8 cellular contexts compared by ENCODE assay signal in the genomic region with DNA sequence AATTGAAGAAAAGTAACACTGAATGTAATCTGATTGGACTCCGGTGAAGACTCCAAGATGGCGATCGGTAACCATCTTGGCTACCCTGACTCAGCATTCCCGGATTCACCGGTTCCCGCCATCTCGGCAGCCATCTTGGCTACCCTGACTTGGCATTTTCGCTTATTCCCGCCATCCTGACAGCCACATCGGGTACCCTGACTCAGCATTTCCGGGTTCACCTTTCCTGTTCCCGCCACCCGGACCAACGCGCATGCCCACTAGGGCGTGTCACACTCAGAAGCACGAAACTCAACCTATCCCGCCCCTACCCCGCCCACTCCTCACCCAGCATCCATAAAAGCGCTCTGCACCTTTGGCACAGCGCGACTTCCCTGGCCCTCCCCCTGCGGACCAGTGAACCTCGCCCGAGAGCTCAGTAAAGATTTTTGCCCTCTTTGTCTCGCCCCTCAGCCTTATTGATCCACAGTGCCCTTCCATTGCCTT. TPM values are rescaled to one million over a fixed set of nuclear protein-coding genes. Genes with fewer than 3 reads are reported as not detected.
A peak's percentile ranks its signal among the peaks of the same experiment; 100 is the strongest.
DNase-seq lines count a peak whose midpoint lies in the region; TF ChIP-seq lines count a peak whose summit lies in the region.

No MANE protein-coding gene starts in this region.

- no peak overlapping the region for H3K23ac ChIP-seq in mesenchymal stem cell (ENCODE audit: low read length in 2 of 2)

- DNase-seq in T-helper 1 cell (peak in 4 of 5 donors; percentile 21 to 82 (median 32)), brain microvascular endothelial cell (peak; percentile 62), iris pigment epithelial cell (ENCODE audit: low read depth) (peak; percentile 90), AML-193 (lab: John Stamatoyannopoulos, UW) (no peak), iPS-NIHi11 (ENCODE audit: low spot score) (no peak), NCI-H446 (lab: John Stamatoyannopoulos, UW) (no peak), mesenchymal stem cell (no peak)
- peak; percentile 31 to 73 for DNase-seq in stimulated activated CD4-positive, alpha-beta T cell treated with anti-CD3 and anti-CD28 coated beads, Interleukin-2, amount 100 ng/mL, for 48 hours

- no peak overlapping the region for H3K18ac ChIP-seq in mesenchymal stem cell (ENCODE audit: low read depth in 1 of 2, low read length in 2 of 2)

- H3K4me1 ChIP-seq in mesenchymal stem cell (ENCODE audit: control insufficient read depth, insufficient read depth, low read depth, low read length): peaks cover 7% of the 10 kb centered on the region

- H3K79me1 ChIP-seq in mesenchymal stem cell (replicated peaks; ENCODE audit: low read length, poor library complexity, severe bottlenecking): peaks cover 17% of the 10 kb centered on the region

- H2BK5ac ChIP-seq in mesenchymal stem cell (ENCODE audit: low read depth, low read length, poor library complexity, severe bottlenecking): no peak overlapping the region

- no peak overlapping the region for H3K9ac ChIP-seq in mesenchymal stem cell (ENCODE audit: low read length)

- peak overlapping the region; percentile 37 for H3K4me3 ChIP-seq in brain microvascular endothelial cell (ENCODE audit: low read depth, low read length)
- peak overlapping the region in 1 of 2 experiments; percentile 40 for H3K4me3 ChIP-seq in mesenchymal stem cell (ENCODE audit: insufficient read depth in 1 of 2, low read depth in 1 of 2, low read length in 2 of 2)

- no peak overlapping the region for H3K4me2 ChIP-seq in mesenchymal stem cell (ENCODE audit: low read length, poor library complexity, severe bottlenecking)

- H2AK5ac ChIP-seq in mesenchymal stem cell (ENCODE audit: low read length, severe bottlenecking): no peak overlapping the region

- no peak overlapping the region for H3K14ac ChIP-seq in mesenchymal stem cell (ENCODE audit: low read length in 2 of 2)

- H2AFZ ChIP-seq in mesenchymal stem cell (ENCODE audit: low read depth, low read length): no peak overlapping the region

- no peak overlapping the region for H4K8ac ChIP-seq in mesenchymal stem cell (ENCODE audit: low read length)

- H3K36me3 ChIP-seq in brain microvascular endothelial cell (replicated peaks): peaks cover 6% of the 10 kb centered on the region
- H3K36me3 ChIP-seq in mesenchymal stem cell (ENCODE audit: control insufficient read depth in 1 of 2, insufficient read depth in 2 of 2, low read depth in 1 of 2, low read length in 2 of 2): peaks cover 10 to 22% of the 10 kb centered on the region in 2 experiments

- H3K27me3 ChIP-seq in brain microvascular endothelial cell (replicated peaks) (no peaks in the 10 kb centered on the region), mesenchymal stem cell (ENCODE audit: control insufficient read depth in 1 of 2, insufficient read depth in 1 of 2, low read length in 2 of 2) (no peaks in the 10 kb centered on the region)

- no peak overlapping the region for H3K4ac ChIP-seq in mesenchymal stem cell (ENCODE audit: low read depth in 1 of 2, low read length in 2 of 2)

- H3K9me3 ChIP-seq in mesenchymal stem cell (ENCODE audit: control insufficient read depth, low read length): no peaks in the 10 kb centered on the region

- in situ Hi-C loops in brain microvascular endothelial cell (cut with HindIII; ENCODE audit: low pct_ligation_motif_present, low sequenced_read_pairs): no loop called here

- H2BK12ac ChIP-seq in mesenchymal stem cell (ENCODE audit: low read length in 2 of 2): no peak overlapping the region

- no peak overlapping the region for H2BK15ac ChIP-seq in mesenchymal stem cell (ENCODE audit: low read depth, poor library complexity, severe bottlenecking)

- H3K27ac ChIP-seq in brain microvascular endothelial cell (peak overlapping the region; percentile 35), mesenchymal stem cell (ENCODE audit: low read length, poor library complexity, severe bottlenecking) (no peak overlapping the region)

- no peak for TF ChIP-seq CTCF in brain microvascular endothelial cell (IDR thresholded peaks at IDR 0.05; ENCODE audit: low read depth, low read length, missing control alignments)

- no peak overlapping the region for H4K91ac ChIP-seq in mesenchymal stem cell (ENCODE audit: low read length)

- no peak overlapping the region for H2BK120ac ChIP-seq in mesenchymal stem cell (ENCODE audit: low read depth, low read length)

- WGBS in mesenchymal stem cell: 94% methylated on average over 26 of the region's 26 CpGs

RNA-seq across cellular contexts. Expression of a gene that starts 17.2 kb away (rescaled TPM):
- polyA plus RNA-seq in mesenchymal stem cell (2013, experiment 1 of 2): 73.3 TPM
- polyA plus RNA-seq in mesenchymal stem cell (2013, experiment 2 of 2): 74.4 TPM

Comparison
In these comparisons a context has a peak if more than half of its experiments do, and no peak if none do; other contexts are left out.
1. DNase-seq: peak in T-helper 1 cell (4 of 5), brain microvascular endothelial cell (single experiment), iris pigment epithelial cell (single experiment) and stimulated activated CD4-positive, alpha-beta T cell treated with anti-CD3 and anti-CD28 coated beads, Interleukin-2, amount 100 ng/mL, for 48 hours (2 of 2); none in AML-193 (0 of 2), iPS-NIHi11 (single experiment), NCI-H446 (0 of 2) and mesenchymal stem cell (single experiment).